Comparison of ENCODE assay signal across 8 cellular contexts in the genomic region with DNA sequence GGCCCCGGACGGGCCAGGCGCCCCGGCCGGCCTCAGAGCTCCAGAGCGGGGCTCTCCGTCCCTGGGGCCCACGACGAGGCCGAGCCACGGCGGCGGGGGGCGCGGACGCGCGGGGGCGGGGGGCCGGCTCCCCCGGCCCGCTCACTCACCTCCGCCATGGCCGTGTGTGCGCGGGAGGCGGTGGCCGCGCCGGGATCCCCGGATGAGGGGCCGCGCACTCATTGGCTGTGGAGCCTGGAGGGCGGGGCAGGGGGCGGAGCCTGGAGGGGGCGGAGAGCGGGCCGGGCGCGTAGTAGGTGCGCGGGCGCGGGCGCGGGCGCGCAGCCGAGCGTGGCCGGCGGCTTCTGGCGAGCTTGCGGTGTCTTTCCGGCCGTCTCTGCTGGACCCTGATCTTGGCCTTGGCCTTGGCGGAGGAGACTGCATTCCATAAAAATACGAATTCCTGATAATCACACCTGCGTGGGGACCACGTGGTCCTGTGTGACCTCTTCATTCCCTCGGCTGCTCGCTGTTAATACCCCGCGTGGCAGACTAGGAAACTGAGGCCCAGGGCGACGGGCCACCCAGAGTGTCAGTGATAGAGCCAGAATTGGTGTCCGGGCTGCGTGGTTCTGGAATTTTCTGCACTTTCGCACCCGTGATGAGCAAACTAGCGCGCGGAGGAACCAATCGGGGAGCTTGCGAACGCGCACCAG. TPM values are rescaled to one million over a fixed set of nuclear protein-coding genes. Genes with fewer than 3 reads are reported as not detected.
A peak's percentile ranks its signal among the peaks of the same experiment; 100 is the strongest.
DNase-seq lines count a peak whose midpoint lies in the region; ATAC-seq lines count a peak whose summit lies in the region.

A gene with protein sequence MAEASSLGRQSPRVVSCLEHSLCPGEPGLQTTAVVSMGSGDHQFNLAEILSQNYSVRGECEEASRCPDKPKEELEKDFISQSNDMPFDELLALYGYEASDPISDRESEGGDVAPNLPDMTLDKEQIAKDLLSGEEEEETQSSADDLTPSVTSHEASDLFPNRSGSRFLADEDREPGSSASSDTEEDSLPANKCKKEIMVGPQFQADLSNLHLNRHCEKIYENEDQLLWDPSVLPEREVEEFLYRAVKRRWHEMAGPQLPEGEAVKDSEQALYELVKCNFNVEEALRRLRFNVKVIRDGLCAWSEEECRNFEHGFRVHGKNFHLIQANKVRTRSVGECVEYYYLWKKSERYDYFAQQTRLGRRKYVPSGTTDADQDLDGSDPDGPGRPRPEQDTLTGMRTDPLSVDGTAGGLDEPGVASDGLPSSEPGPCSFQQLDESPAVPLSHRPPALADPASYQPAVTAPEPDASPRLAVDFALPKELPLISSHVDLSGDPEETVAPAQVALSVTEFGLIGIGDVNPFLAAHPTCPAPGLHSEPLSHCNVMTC (minus strand): TSS at position 172 of the 695 bp plus-strand sequence. CDS start 14 bp downstream, at position 158.

- CTCF ChIA-PET in activated CD8-positive, alpha-beta memory T cell treated with anti-CD3 and anti-CD28 coated beads for 36 hours (lab: Charles Lee), result no interaction called here

- peaks cover 34 to 37% of the 10 kb centered on the region in 2 donors for H3K4me1 Mint-ChIP-seq in effector memory CD8-positive, alpha-beta T cell (ENCODE audit: low read depth in 2 of 2)

- POLR2A ChIA-PET in activated CD8-positive, alpha-beta memory T cell treated with anti-CD3 and anti-CD28 coated beads for 36 hours (lab: Charles Lee), result no interaction called here

- peak within 1 kb of the TSS; percentile 82 to 84 for H3K4me3 Mint-ChIP-seq in effector memory CD8-positive, alpha-beta T cell

- H3K9me3 Mint-ChIP-seq in effector memory CD8-positive, alpha-beta T cell, result no peaks in the 10 kb centered on the region

- DNase-seq in A172 (ENCODE audit: low spot score) (peak; percentile 62), NCI-H748 (lab: John Stamatoyannopoulos, UW; ENCODE audit: unreplicated experiment) (peak; percentile 74), medulla oblongata (ENCODE audit: extremely low spot score) (peak; percentile 76)
- peak; percentile 84 to 94 (median 93) for DNase-seq in effector memory CD8-positive, alpha-beta T cell
- peak; percentile 86 to 95 (median 89) for DNase-seq in stimulated activated CD4-positive, alpha-beta T cell treated with anti-CD3 and anti-CD28 coated beads, TNF-alpha, amount 100 ng/mL, for 4 hours (ENCODE audit: low read depth in 3 of 3)

- peaks cover 18% of the 10 kb centered on the region for H3K36me3 Mint-ChIP-seq in effector memory CD8-positive, alpha-beta T cell (ENCODE audit: insufficient read depth)

- peaks cover 0 to 10% of the 10 kb centered on the region in 2 donors for H3K27me3 Mint-ChIP-seq in effector memory CD8-positive, alpha-beta T cell

- peak within 1 kb of the TSS; percentile 89 to 90 for H3K27ac Mint-ChIP-seq in effector memory CD8-positive, alpha-beta T cell

- ATAC-seq in GM18517 (IDR thresholded peaks at IDR 0.05; ENCODE audit: unreplicated experiment) (peak; percentile 46), HG03135 (IDR thresholded peaks at IDR 0.05; ENCODE audit: unreplicated experiment) (peak; percentile 69)
- ATAC-seq in effector memory CD8-positive, alpha-beta T cell (replicated peaks), result peak; percentile 97

RNA-seq across cellular contexts. Expression of the gene that starts here (rescaled TPM):
- total RNA-seq in A172 (2014; rRNA removed; shearing (Covaris generic)), result 11.9 and 23.2 TPM in 2 replicates
- total RNA-seq in activated CD8-positive, alpha-beta memory T cell treated with anti-CD3 and anti-CD28 coated beads for 36 hours, result 10 to 100 TPM; 18.3 to 21.2 TPM

Comparison
In these comparisons a context has a peak if more than half of its experiments do, and no peak if none do; other contexts are left out.
1. Peak in every context shown above with its lines: DNase-seq and ATAC-seq.
2. ATAC-seq: peak in every context shown above with its lines; median percentile 97 in effector memory CD8-positive, alpha-beta T cell; 69 in HG03135; 46 in GM18517.